Comparison of ENCODE assay signal across 30 cellular contexts in the genomic region with DNA sequence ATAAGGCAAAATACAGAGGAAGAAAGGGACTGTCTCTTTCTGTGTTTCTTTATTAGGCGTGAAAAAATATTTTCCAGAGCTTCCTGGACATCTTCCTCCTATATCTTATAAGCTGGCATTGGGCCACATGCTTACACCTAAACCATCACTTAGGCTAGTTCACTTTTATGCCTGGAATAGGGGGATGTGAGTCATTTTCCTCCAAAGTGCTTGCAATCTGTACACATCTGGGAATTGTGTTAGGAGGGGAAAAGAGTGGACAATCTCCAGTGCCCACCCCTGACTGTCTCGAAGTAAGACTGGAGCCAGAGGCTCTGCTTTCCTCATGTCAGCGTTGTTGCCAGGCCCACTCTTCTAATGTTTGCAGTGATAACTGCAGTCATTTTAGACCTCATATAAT. TPM values are rescaled to one million over a fixed set of nuclear protein-coding genes. Genes with fewer than 3 reads are reported as not detected.
DNase-seq lines count a peak whose midpoint lies in the region; FAIRE-seq and TF ChIP-seq lines count a peak whose summit lies in the region.
"Had no signal": no experiment of that assay in that cellular context is flagged by ENCODE, and none has a peak within 500 bp of the region (broad histone marks: within the 10 kb centered on the region; RNA-seq: fewer than 3 reads in every experiment).

No MANE protein-coding gene starts in this region.

- no peaks in the 10 kb centered on the region for H3K36me3 ChIP-seq in GM23248 (ENCODE audit: low read depth)
- H3K36me3 ChIP-seq in astrocyte (ENCODE audit: insufficient read depth, low read length), result no peaks in the 10 kb centered on the region
- H3K36me3 ChIP-seq: esophagus muscularis mucosa had no signal

- FAIRE-seq in astrocyte (lab: Jason Lieb, UNC), result peak; percentile 9
- FAIRE-seq: GM18507, GM19239, H1, RCC 7860 had no signal

- H3K9ac ChIP-seq in GM23248, result no peak overlapping the region
- H3K9ac ChIP-seq in astrocyte (ENCODE audit: low read length), result no peak overlapping the region

- H4K20me1 ChIP-seq in GM23248 (ENCODE audit: insufficient read depth) (no peaks in the 10 kb centered on the region), astrocyte (ENCODE audit: insufficient read depth, low read length) (no peaks in the 10 kb centered on the region)

- no peak for TF ChIP-seq CTCF in astrocyte (IDR thresholded peaks at IDR 0.05; ENCODE audit: insufficient read depth, low read depth, low read length)

- no peak overlapping the region for H3K27ac Mint-ChIP-seq in astrocyte (ENCODE audit: unreplicated experiment)
- H3K27ac Mint-ChIP-seq: activated T-cell treated with anti-CD3 and anti-CD28 coated beads, Interleukin-2, amount 50 U/mL, for 72 hours; endodermal cell; nephron progenitor cell; stimulated activated naive B cell treated with anti-CD40 and anti-IgM and Interleukin-4, amounts not matched to agents 10 μg/mL and 1 μg/mL and 100 μg/mL, for 72 hours had no signal

- H3K4me3 Mint-ChIP-seq in astrocyte (ENCODE audit: unreplicated experiment), result no peak overlapping the region
- H3K4me3 Mint-ChIP-seq: activated T-cell treated with anti-CD3 and anti-CD28 coated beads, Interleukin-2, amount 50 U/mL, for 72 hours; endodermal cell; nephron progenitor cell; stimulated activated naive B cell treated with anti-CD40 and anti-IgM and Interleukin-4, amounts not matched to agents 10 μg/mL and 1 μg/mL and 100 μg/mL, for 72 hours had no signal

- H3K4me2 ChIP-seq in GM23248 (ENCODE audit: unreplicated experiment), result no peak overlapping the region
- H3K4me2 ChIP-seq in astrocyte (ENCODE audit: low read length), result no peak overlapping the region

- no peaks in the 10 kb centered on the region for H3K9me2 ChIP-seq in GM23248 (ENCODE audit: insufficient read depth)

- H3K79me2 ChIP-seq in GM23248 (ENCODE audit: insufficient read depth) (no peaks in the 10 kb centered on the region), astrocyte (ENCODE audit: insufficient read depth, low read length) (no peaks in the 10 kb centered on the region)

- in situ Hi-C loops in GM23248 (cut with MboI), result no loop called here

- no peaks in the 10 kb centered on the region for H3K27me3 ChIP-seq in GM23248 (replicated peaks; ENCODE audit: insufficient read depth)
- no peaks in the 10 kb centered on the region for H3K27me3 ChIP-seq in astrocyte (ENCODE audit: insufficient read depth, low read length)
- H3K27me3 ChIP-seq: esophagus muscularis mucosa, testis had no signal

- H3K4me1 Mint-ChIP-seq in astrocyte (ENCODE audit: low read depth, unreplicated experiment), result peaks cover 12% of the 10 kb centered on the region
- H3K4me1 Mint-ChIP-seq: endodermal cell had no signal

- H2AFZ ChIP-seq in GM23248 (no peak overlapping the region), astrocyte (ENCODE audit: low read depth, low read length) (peak overlapping the region; percentile 8)

- H3K9me3 ChIP-seq in GM23248 (ENCODE audit: low read depth) (no peaks in the 10 kb centered on the region), astrocyte (ENCODE audit: insufficient read depth, low read depth, low read length) (no peaks in the 10 kb centered on the region)
- H3K9me3 ChIP-seq: esophagus muscularis mucosa, testis had no signal

- peaks cover 13% of the 10 kb centered on the region for H3F3A ChIP-seq in GM23248 (ENCODE audit: insufficient read depth)

- 44 to 51% methylated on average over 3 of the region's 3 CpGs for WGBS in GM23248 (ENCODE audit: low coverage in 1 of 2, low lambda C conversion rate in 2 of 2, missing lambda C conversion rate in 2 of 2), 2 experiments

- H3K27ac ChIP-seq in GM23248, result no peak overlapping the region
- H3K27ac ChIP-seq in astrocyte (ENCODE audit: low read depth, low read length), result no peak overlapping the region
- H3K27ac ChIP-seq: C4-2B, HL-60, testis had no signal

- no peaks in the 10 kb centered on the region for H3K27me3 Mint-ChIP-seq in astrocyte (ENCODE audit: low read depth, unreplicated experiment)

- H3K9me3 Mint-ChIP-seq in astrocyte (ENCODE audit: unreplicated experiment), result no peaks in the 10 kb centered on the region
- H3K9me3 Mint-ChIP-seq: activated T-cell treated with anti-CD3 and anti-CD28 coated beads, Interleukin-2, amount 50 U/mL, for 72 hours; endodermal cell; stimulated activated naive B cell treated with anti-CD40 and anti-IgM and Interleukin-4, amounts not matched to agents 10 μg/mL and 1 μg/mL and 100 μg/mL, for 72 hours had no signal

- no peaks in the 10 kb centered on the region for H3K36me3 Mint-ChIP-seq in astrocyte (ENCODE audit: low read depth, unreplicated experiment)
- H3K36me3 Mint-ChIP-seq: stimulated activated naive B cell treated with anti-CD40 and anti-IgM and Interleukin-4, amounts not matched to agents 10 μg/mL and 1 μg/mL and 100 μg/mL, for 72 hours had no signal

- H3K4me1 ChIP-seq in GM23248 (ENCODE audit: insufficient read depth) (peaks cover 33% of the 10 kb centered on the region), astrocyte (ENCODE audit: insufficient read depth, low read length) (peaks cover 17% of the 10 kb centered on the region)
- H3K4me1 ChIP-seq: testis had no signal

- peak; percentile 28 for DNase-seq in EH (ENCODE audit: low read depth)
- DNase-seq in GM23248, result peak; percentile 37
- DNase-seq in astrocyte (ENCODE audit: low read depth), result no peak
- peak; percentile 86 for DNase-seq in glomerular endothelial cell (ENCODE audit: extremely low read depth, low read depth, low spot score)
- DNase-seq in NCI-H128 (lab: John Stamatoyannopoulos, UW; ENCODE audit: unreplicated experiment), result no peak
- no peak for DNase-seq in RPMI8226
- DNase-seq in activated CD4-positive, alpha-beta T cell treated with anti-CD3 and anti-CD28 coated beads for 4 hours, result no peak
- DNase-seq in activated CD4-positive, alpha-beta T cell treated with anti-CD3 and anti-CD28 coated beads for 48 hours, result no peak
- DNase-seq: activated CD4-positive, alpha-beta T cell treated with anti-CD3 and anti-CD28 coated beads, Interleukin-2, amount 50 U/mL, for 48 hours; activated CD4-positive, CD25-positive, alpha-beta regulatory T cell; activated T-cell treated with anti-CD3 and anti-CD28 coated beads, Interleukin-2, amount 50 U/mL, for 72 hours; central memory CD4-positive, alpha-beta T cell; DND-41; endodermal cell; Karpas-422; left colon; mesenchymal stem cell; NCI-H748 treated with DMSO at 0.1 percent for 48 hours; nephron progenitor cell; stimulated activated naive B cell treated with anti-CD40 and anti-IgM and Interleukin-4, amounts not matched to agents 10 μg/mL and 1 μg/mL and 100 μg/mL, for 72 hours; testis had no signal

- no peak overlapping the region for H3K4me3 ChIP-seq in GM23248
- H3K4me3 ChIP-seq in astrocyte (ENCODE audit: insufficient read depth, low read depth, low read length), result no peak overlapping the region
- H3K4me3 ChIP-seq: esophagus muscularis mucosa, skin epidermis, testis had no signal

RNA-seq across cellular contexts. Expression of gene GIPC2, which starts 29.9 kb away (rescaled TPM):
- total RNA-seq in GM23248 (2014; rRNA removed; shearing (Covaris generic)), result 0.32 and 0.51 TPM in 2 replicates
- polyA plus RNA-seq in GM23248 (2016; fragmentation: Nextera tagmentation; extraction: Ambion mirVana), result 0.68 and 0.75 TPM in 2 replicates
- total RNA-seq in astrocyte (not detected in 2 replicates), glomerular endothelial cell (0.15 and 2.0 TPM in 2 replicates)
- total RNA-seq: SK-MEL-5 had no signal

Comparison
In these comparisons a context has a peak if more than half of its experiments do, and no peak if none do; other contexts are left out.
1. DNase-seq: peak in EH (single experiment), GM23248 (single experiment) and glomerular endothelial cell (single experiment); none in astrocyte (single experiment), NCI-H128 (single experiment), RPMI8226 (single experiment), activated CD4-positive, alpha-beta T cell treated with anti-CD3 and anti-CD28 coated beads for 4 hours (0 of 2) and activated CD4-positive, alpha-beta T cell treated with anti-CD3 and anti-CD28 coated beads for 48 hours (single experiment).